In the genomic region with DNA sequence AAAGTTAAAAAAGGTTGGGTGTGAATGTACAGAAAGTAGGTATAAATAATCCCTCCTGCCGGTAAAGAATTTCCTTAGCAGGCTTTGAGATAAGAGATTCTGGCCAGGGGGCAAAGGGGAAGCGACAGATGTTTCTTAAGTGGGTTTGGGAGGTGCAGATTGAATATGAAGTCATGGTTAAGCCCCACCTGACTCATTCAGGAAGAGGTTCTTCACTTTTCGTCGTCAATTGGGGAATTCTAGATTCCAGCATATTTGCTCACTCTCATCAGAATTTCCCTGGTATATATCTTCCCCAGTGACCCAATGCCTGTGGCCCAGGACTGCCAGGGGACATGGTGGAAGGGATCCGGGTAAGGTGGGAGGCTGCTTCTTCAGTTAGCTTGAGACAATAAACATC, we compare ENCODE assay signal across 15 cellular contexts.
DNase-seq lines count a peak whose midpoint lies in the region; ATAC-seq and TF ChIP-seq lines count a peak whose summit lies in the region.
"Had no signal": no experiment of that assay in that cellular context is flagged by ENCODE, and none has a peak within 500 bp of the region (broad histone marks: within the 10 kb centered on the region; RNA-seq: fewer than 3 reads in every experiment).

No MANE protein-coding gene starts in this region.

- DNase-seq in GM04504 (ENCODE audit: low read depth), result peak; percentile 16
- DNase-seq in NCI-H82 (lab: John Stamatoyannopoulos, UW), result peak; percentile 78
- peak; percentile 81 for DNase-seq in brain microvascular endothelial cell
- DNase-seq in osteoblast (ENCODE audit: insufficient read length, low spot score, missing footprints), result no peak
- DNase-seq in activated gamma-delta T cell (lab: John Stamatoyannopoulos, UW), result no peak
- DNase-seq in cerebellar cortex (ENCODE audit: low spot score), result no peak
- DNase-seq in ecto neural progenitor cell (ENCODE audit: low spot score), result no peak
- DNase-seq: COR-L47, lower lobe of right lung, NCI-H1417 treated with DMSO at 0.1 percent for 48 hours, nucleus accumbens, RPMI8226, T-helper 2 cell had no signal

- in situ Hi-C loops in brain microvascular endothelial cell (cut with HindIII; ENCODE audit: low pct_ligation_motif_present, low sequenced_read_pairs), result no loop called here

- no peaks in the 10 kb centered on the region for H3K79me2 ChIP-seq in osteoblast (ENCODE audit: insufficient read depth, low read length)

- no peak overlapping the region for H3K4me3 ChIP-seq in brain microvascular endothelial cell (ENCODE audit: low read depth, low read length)
- no peak overlapping the region for H3K4me3 ChIP-seq in osteoblast (ENCODE audit: insufficient read depth, low read length)
- H3K4me3 ChIP-seq: lower lobe of right lung, suprapubic skin had no signal

- ATAC-seq in GM21723 (IDR thresholded peaks at IDR 0.05; ENCODE audit: unreplicated experiment), result no peak
- ATAC-seq: lower lobe of right lung had no signal

- TF ChIP-seq CTCF in brain microvascular endothelial cell (IDR thresholded peaks at IDR 0.05; ENCODE audit: low read depth, low read length, missing control alignments) (no peak), osteoblast (IDR thresholded peaks at IDR 0.05; ENCODE audit: extremely low read depth, low read depth, low read length) (no peak)

- H3K27ac ChIP-seq in brain microvascular endothelial cell (peak overlapping the region; percentile 68), osteoblast (ENCODE audit: low read depth, low read length) (peak overlapping the region; percentile 40)
- H3K27ac ChIP-seq: lower lobe of right lung, suprapubic skin had no signal

- H3K36me3 ChIP-seq in brain microvascular endothelial cell (replicated peaks) (no peaks in the 10 kb centered on the region), osteoblast (ENCODE audit: insufficient read depth, low read length) (no peaks in the 10 kb centered on the region)
- H3K36me3 ChIP-seq: lower lobe of right lung, suprapubic skin had no signal

- H3K4me2 ChIP-seq in osteoblast (ENCODE audit: insufficient read depth, low read length), result peak overlapping the region; percentile 26

- no peaks in the 10 kb centered on the region for H4K20me1 ChIP-seq in osteoblast (ENCODE audit: insufficient read depth, low read length)

- H3K27me3 ChIP-seq in brain microvascular endothelial cell (replicated peaks) (no peaks in the 10 kb centered on the region), osteoblast (ENCODE audit: insufficient read depth, low read length) (no peaks in the 10 kb centered on the region)
- H3K27me3 ChIP-seq: suprapubic skin had no signal

- H2AFZ ChIP-seq in osteoblast (ENCODE audit: low read length), result no peak overlapping the region

- H3K9me3 ChIP-seq in osteoblast (ENCODE audit: low read depth, low read length), result no peaks in the 10 kb centered on the region
- H3K9me3 ChIP-seq: lower lobe of right lung, suprapubic skin had no signal

- peaks cover 27% of the 10 kb centered on the region for H3K4me1 ChIP-seq in osteoblast (ENCODE audit: insufficient read depth, low read length)
- H3K4me1 ChIP-seq: lower lobe of right lung, suprapubic skin had no signal

Comparison
In these comparisons a context has a peak if more than half of its experiments do, and no peak if none do; other contexts are left out.
1. DNase-seq: peak in GM04504 (single experiment), NCI-H82 (single experiment) and brain microvascular endothelial cell (single experiment); none in osteoblast (single experiment), activated gamma-delta T cell (single experiment), cerebellar cortex (single experiment) and ecto neural progenitor cell (single experiment).